In the genomic region with DNA sequence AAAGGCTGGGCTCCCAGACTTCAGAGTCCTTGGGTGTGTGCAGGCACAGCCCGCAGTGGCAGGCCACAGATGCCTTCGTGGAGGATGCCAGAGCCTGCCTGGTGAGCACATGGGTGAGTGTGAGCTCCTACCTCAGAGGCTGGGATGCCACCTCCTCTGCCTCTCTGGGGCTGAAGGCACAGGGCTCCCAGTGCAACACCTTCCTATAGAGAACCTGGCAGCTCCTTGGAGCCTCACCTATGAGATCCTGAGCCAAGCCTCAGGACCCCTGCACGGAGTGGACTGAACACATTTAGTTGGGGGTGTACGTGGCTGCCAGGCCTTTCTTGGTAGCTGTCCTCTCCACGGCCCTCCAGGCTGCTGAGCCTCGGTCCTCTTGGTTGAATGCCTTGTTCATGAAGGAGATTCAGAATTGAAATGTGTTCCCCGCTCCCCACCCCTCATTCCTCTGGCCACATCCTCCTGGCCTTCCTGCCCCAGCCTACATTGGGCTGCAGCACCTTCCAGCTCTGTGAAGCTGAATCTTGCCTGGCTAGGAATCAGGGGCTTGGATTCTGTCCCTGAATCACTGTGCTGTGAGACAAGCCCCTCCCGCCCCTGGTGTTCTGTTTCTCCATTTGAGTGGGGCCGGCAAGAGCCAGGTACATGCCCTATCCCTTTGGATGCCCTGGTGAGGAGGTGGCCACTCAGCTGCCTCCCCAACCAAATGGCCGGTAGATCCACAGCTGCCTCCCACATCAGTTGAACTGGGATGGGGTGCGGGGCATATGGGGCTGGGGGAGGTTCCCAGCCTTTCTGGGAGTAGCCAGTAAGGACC, we compare ENCODE assay signal across 22 cellular contexts. TPM values are rescaled to one million over a fixed set of nuclear protein-coding genes. Genes with fewer than 3 reads are reported as not detected.
DNase-seq lines count a peak whose midpoint lies in the region; ATAC-seq, FAIRE-seq and TF ChIP-seq lines count a peak whose summit lies in the region.
"Had no signal": no experiment of that assay in that cellular context is flagged by ENCODE, and none has a peak within 500 bp of the region (broad histone marks: within the 10 kb centered on the region; RNA-seq: fewer than 3 reads in every experiment).

No MANE protein-coding gene starts in this region.

- no peaks in the 10 kb centered on the region for H3K27me3 Mint-ChIP-seq in neural crest cell (ENCODE audit: low read depth)
- H3K27me3 Mint-ChIP-seq: B cell; CD4-positive, CD25-positive, alpha-beta regulatory T cell had no signal

- intact Hi-C loops in left lung (cut with DNase I), result no loop called here

- TF ChIP-seq EP300 in A549 (IDR thresholded peaks at IDR 0.05), result no peak

- H3K4me3 ChIP-seq in A549 (no peak overlapping the region), SK-N-MC (no peak overlapping the region), left lung (no peak overlapping the region)
- no peak overlapping the region for H3K4me3 ChIP-seq in effector memory CD4-positive, alpha-beta T cell (ENCODE audit: insufficient read depth, low read depth, low read length, poor library complexity, severe bottlenecking)

- no peak overlapping the region for H3K4me2 ChIP-seq in A549

- H3K36me3 ChIP-seq in SK-N-MC (ENCODE audit: insufficient read depth, low read length), result peaks cover 55% of the 10 kb centered on the region
- no peaks in the 10 kb centered on the region for H3K36me3 ChIP-seq in effector memory CD4-positive, alpha-beta T cell (ENCODE audit: control insufficient read depth, insufficient read depth, low read length)
- H3K36me3 ChIP-seq in left lung, result peaks cover 0 to 33% of the 10 kb centered on the region in 2 donors

- peak; percentile 29 to 37; a peak in 4 of 6 replicates for ATAC-seq in A549
- ATAC-seq in esophagus mucosa, result peak; percentile 22
- no peak for ATAC-seq in HG03108 (IDR thresholded peaks at IDR 0.05; ENCODE audit: unreplicated experiment)
- no peak for ATAC-seq in left lung

- no peaks in the 10 kb centered on the region for H3K4me1 Mint-ChIP-seq in neural crest cell
- H3K4me1 Mint-ChIP-seq: B cell had no signal

- POLR2A ChIA-PET in A549 (lab: Yijun Ruan, JAX), result no interaction called here

- no peak for TF ChIP-seq CTCF in A549 (IDR thresholded peaks at IDR 0.05)
- no peak for TF ChIP-seq CTCF in neural crest cell (conservative IDR thresholded peaks at IDR 0.05)
- no peak for TF ChIP-seq CTCF in left lung (IDR thresholded peaks at IDR 0.05)

- H3K36me3 Mint-ChIP-seq in neural crest cell (ENCODE audit: low read depth), result peaks cover 16% of the 10 kb centered on the region

- H3K27me3 ChIP-seq in effector memory CD4-positive, alpha-beta T cell (replicated peaks; ENCODE audit: control insufficient read depth, insufficient read depth, low read length, poor library complexity, severe bottlenecking), result no peaks in the 10 kb centered on the region
- no peaks in the 10 kb centered on the region for H3K27me3 ChIP-seq in left lung

- H3K4me3 Mint-ChIP-seq in neural crest cell, result no peak overlapping the region
- H3K4me3 Mint-ChIP-seq: B cell; CD4-positive, CD25-positive, alpha-beta regulatory T cell; HFFc6 had no signal

- H3K27ac ChIP-seq in A549 (no peak overlapping the region), SK-N-MC (peak overlapping the region; percentile 39; the same call in 1 of the 2 replicates), left lung (no peak overlapping the region)
- no peak overlapping the region for H3K27ac ChIP-seq in effector memory CD4-positive, alpha-beta T cell (ENCODE audit: insufficient read depth, low read length, poor library complexity, severe bottlenecking)

- WGBS in A549 (ENCODE audit: missing lambda C conversion rate), result 96% methylated on average over 6 of the region's 11 CpGs

- peaks cover 6% of the 10 kb centered on the region for H3K9me3 Mint-ChIP-seq in neural crest cell

- TF ChIP-seq RAD21 in A549 (conservative IDR thresholded peaks at IDR 0.05 in 1 of 2, IDR thresholded peaks at IDR 0.05 in 1 of 2), result no peak

- DNase-seq in A549 (ENCODE audit: low read depth in 1 of 2, low spot score in 1 of 2), result no peak
- no peak for DNase-seq in SK-N-MC (ENCODE audit: low read depth, low spot score)
- no peak for DNase-seq in neural crest cell (ENCODE audit: low read depth, low spot score)
- no peak for DNase-seq in NCI-H345 (lab: John Stamatoyannopoulos, UW)
- no peak for DNase-seq in effector memory CD4-positive, alpha-beta T cell
- DNase-seq in left lung, result no peak
- DNase-seq: 8988T; CD4-positive, CD25-positive, alpha-beta regulatory T cell; COR-L47; DMS 273 treated with DMSO at 0.1 percent for 48 hours; GDM1; HFFc6; MM.1S; NCI-H1092 treated with DMSO at 0.1 percent for 48 hours; NCI-H1694 treated with DMSO at 0.1 percent for 48 hours; NCI-H2107; NCI-H510A treated with DMSO at 0.1 percent for 48 hours; NCI-H774; OCI-M1 had no signal

- no peak for FAIRE-seq in A549 (lab: Jason Lieb, UNC)

- H3K4me1 ChIP-seq in A549 (no peaks in the 10 kb centered on the region), left lung (no peaks in the 10 kb centered on the region)
- H3K4me1 ChIP-seq in effector memory CD4-positive, alpha-beta T cell (ENCODE audit: control insufficient read depth, insufficient read depth, low read length, poor library complexity, severe bottlenecking), result no peaks in the 10 kb centered on the region

- peaks cover 35% of the 10 kb centered on the region for H3K9me3 ChIP-seq in A549
- no peaks in the 10 kb centered on the region for H3K9me3 ChIP-seq in SK-N-MC (ENCODE audit: low read depth, low read length)
- H3K9me3 ChIP-seq in effector memory CD4-positive, alpha-beta T cell (ENCODE audit: control insufficient read depth, low read length), result peaks cover 3% of the 10 kb centered on the region
- peaks cover 0 to 20% of the 10 kb centered on the region in 2 donors for H3K9me3 ChIP-seq in left lung

- no peak overlapping the region for H3K9ac ChIP-seq in SK-N-MC (ENCODE audit: insufficient read length)

- CTCF ChIA-PET in A549 (lab: Yijun Ruan, JAX), result interaction anchor here (1.0 kb wide), 1 partner anchor 222 kb away, joined by 3 read pairs; no protein-coding TSS in a partner anchor

- no peak for TF ChIP-seq POLR2A in A549 (IDR thresholded peaks at IDR 0.05; ENCODE audit: low read length)

- H3K27ac Mint-ChIP-seq in neural crest cell (ENCODE audit: unreplicated experiment), result peak overlapping the region; percentile 78
- H3K27ac Mint-ChIP-seq: B cell, HFFc6 had no signal

TF ChIP-seq in A549, 52 proteins besides CTCF, POLR2A, EP300 and RAD21:
- TF ChIP-seq EHMT2 (IDR thresholded peaks at IDR 0.05; ENCODE audit: low read depth), result no peak
- no peak for TF ChIP-seq ESRRA (IDR thresholded peaks at IDR 0.05; ENCODE audit: borderline replicate concordance, low read length)
- TF ChIP-seq RFX5 (IDR thresholded peaks at IDR 0.05), result no peak
- no peak for TF ChIP-seq SMC3 (IDR thresholded peaks at IDR 0.05)
- TF ChIP-seq, protein P1, sequence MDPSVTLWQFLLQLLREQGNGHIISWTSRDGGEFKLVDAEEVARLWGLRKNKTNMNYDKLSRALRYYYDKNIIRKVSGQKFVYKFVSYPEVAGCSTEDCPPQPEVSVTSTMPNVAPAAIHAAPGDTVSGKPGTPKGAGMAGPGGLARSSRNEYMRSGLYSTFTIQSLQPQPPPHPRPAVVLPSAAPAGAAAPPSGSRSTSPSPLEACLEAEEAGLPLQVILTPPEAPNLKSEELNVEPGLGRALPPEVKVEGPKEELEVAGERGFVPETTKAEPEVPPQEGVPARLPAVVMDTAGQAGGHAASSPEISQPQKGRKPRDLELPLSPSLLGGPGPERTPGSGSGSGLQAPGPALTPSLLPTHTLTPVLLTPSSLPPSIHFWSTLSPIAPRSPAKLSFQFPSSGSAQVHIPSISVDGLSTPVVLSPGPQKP (IDR thresholded peaks at IDR 0.05; ENCODE audit: low read depth, low read length), result no peak
- no peak for TF ChIP-seq FOXS1 (CRISPR knock-in tag; IDR thresholded peaks at IDR 0.05)
- TF ChIP-seq HMGXB4 (CRISPR knock-in tag; IDR thresholded peaks at IDR 0.05; ENCODE audit: borderline replicate concordance), result no peak
- TF ChIP-seq HOXA7 (CRISPR knock-in tag; IDR thresholded peaks at IDR 0.05), result no peak

RNA-seq across cellular contexts. Expression of gene TRAF3, which starts 38.7 kb away (rescaled TPM):
- polyA plus RNA-seq in A549 (2011; rRNA removed) (22.9 and 25.5 TPM in 2 replicates), A549 (2017; fragmentation: RNase III; extraction: RNeasy Plus Mini Kit Qiagen cat#74134 plus additional on column Dnase treatment) (20.1 to 24.9 TPM (median 20.2 TPM) in 3 replicates)
- 22.5 and 25.4 TPM in 2 replicates for polyA plus RNA-seq in A549 (2012; cell fraction: cytosol; rRNA removed)
- 37.7 and 38.2 TPM in 2 replicates for polyA plus RNA-seq in A549 (2012; cell fraction: nucleus; rRNA removed)
- polyA minus RNA-seq in A549 (2011; rRNA and poly(A)+ RNA removed), result 54.6 and 56.1 TPM in 2 replicates
- total RNA-seq in esophagus mucosa (15.1 TPM), neural crest cell (25.8 and 29.4 TPM in 2 replicates), left lung (10 to 100 TPM; 20.8 to 25.1 TPM)

Comparison
In these comparisons a context has a peak if more than half of its experiments do, and no peak if none do; other contexts are left out.
1. ATAC-seq: peak in A549 (2 of 2) and esophagus mucosa (single experiment); none in HG03108 (single experiment) and left lung (single experiment).